9 cellular contexts compared by ENCODE assay signal in genomic region chr11:7252683-7253213, GRCh38. TPM values are rescaled to one million over a fixed set of nuclear protein-coding genes. Genes with fewer than 3 reads are reported as not detected.
DNase-seq lines count a peak whose midpoint lies in the region; ATAC-seq and TF ChIP-seq lines count a peak whose summit lies in the region.
"Had no signal": no experiment of that assay in that cellular context is flagged by ENCODE, and none has a peak within 500 bp of the region (broad histone marks: within the 10 kb centered on the region; RNA-seq: fewer than 3 reads in every experiment).

No MANE protein-coding gene starts in this region.

- H3K27me3 ChIP-seq in HUES48 (ENCODE audit: control insufficient read depth, insufficient read depth, low read length) (peaks cover 67% of the 10 kb centered on the region), gastrocnemius medialis (peaks cover 0 to 9% (median 0%) of the 10 kb centered on the region in 3 donors)

- no peak for DNase-seq in activated T-helper 2 cell treated with anti-CD3 and anti-CD28 coated beads, Interferon-gamma antibody, Interleukin-2, Interleukin-4, amounts not matched to agents 10 μg/mL and 5 μg/mL and 100 μg/mL, durations not matched to agents 14 hours and 24 hours and 36 hours (ENCODE audit: low spot score)
- DNase-seq in gastrocnemius medialis (no peak), AML-193 (lab: John Stamatoyannopoulos, UW) (no peak)
- no peak for DNase-seq in activated CD4-positive, CD25-positive, alpha-beta regulatory T cell (lab: John Stamatoyannopoulos, UW)
- DNase-seq: NCI-H1694 treated with DMSO at 0.1 percent for 48 hours had no signal

- H3K36me3 ChIP-seq in HUES48 (ENCODE audit: control insufficient read depth, insufficient read depth, low read length) (no peaks in the 10 kb centered on the region), gastrocnemius medialis (no peaks in the 10 kb centered on the region)

- ATAC-seq in gastrocnemius medialis, result no peak
- no peak for ATAC-seq in GM18502 (IDR thresholded peaks at IDR 0.05; ENCODE audit: poor library complexity, unreplicated experiment)
- ATAC-seq in HG03097 (IDR thresholded peaks at IDR 0.05; ENCODE audit: low FRiP score, unreplicated experiment), result no peak

- no peak overlapping the region for H3K27ac Mint-ChIP-seq in activated T-helper 2 cell treated with anti-CD3 and anti-CD28 coated beads, Interferon-gamma antibody, Interleukin-2, Interleukin-4, amounts not matched to agents 10 μg/mL and 5 μg/mL and 100 μg/mL, durations not matched to agents 14 hours and 24 hours and 36 hours

- no peaks in the 10 kb centered on the region for H3K36me3 Mint-ChIP-seq in activated T-helper 2 cell treated with anti-CD3 and anti-CD28 coated beads, Interferon-gamma antibody, Interleukin-2, Interleukin-4, amounts not matched to agents 10 μg/mL and 5 μg/mL and 100 μg/mL, durations not matched to agents 14 hours and 24 hours and 36 hours (ENCODE audit: low read depth)

- H3K4me1 ChIP-seq in HUES48 (ENCODE audit: control insufficient read depth, insufficient read depth, low read length) (peaks cover 14% of the 10 kb centered on the region; the same call in 1 of the 2 replicates), gastrocnemius medialis (peaks cover 8 to 13% of the 10 kb centered on the region in 2 donors)

- intact Hi-C loops in activated T-helper 2 cell treated with anti-CD3 and anti-CD28 coated beads, Interferon-gamma antibody, Interleukin-2, Interleukin-4, amounts not matched to agents 10 μg/mL and 5 μg/mL and 100 μg/mL, durations not matched to agents 14 hours and 24 hours and 36 hours (cut with micrococcal nuclease), result no loop called here
- intact Hi-C loops in gastrocnemius medialis (cut with DNase I; ENCODE audit: low total_unique reads), result no loop called here

- H3K9ac ChIP-seq in HUES48 (ENCODE audit: low read depth, low read length), result peak overlapping the region; percentile 39; the same call in 1 of the 2 replicates

- H3K4me1 Mint-ChIP-seq in activated T-helper 2 cell treated with anti-CD3 and anti-CD28 coated beads, Interferon-gamma antibody, Interleukin-2, Interleukin-4, amounts not matched to agents 10 μg/mL and 5 μg/mL and 100 μg/mL, durations not matched to agents 14 hours and 24 hours and 36 hours (ENCODE audit: low read depth), result peaks cover 2% of the 10 kb centered on the region

- no peak for TF ChIP-seq CTCF in gastrocnemius medialis (IDR thresholded peaks at IDR 0.05 in 4 of 5, conservative IDR thresholded peaks at IDR 0.05 in 1 of 5)

- H3K4me3 ChIP-seq in HUES48 (ENCODE audit: low read depth, low read length) (peak overlapping the region; percentile 86), iPS-18c (ENCODE audit: insufficient read depth, low read depth, low read length) (peak overlapping the region; percentile 77), gastrocnemius medialis (peak overlapping the region; percentile 53 to 61 (median 59))

- H3K4me3 Mint-ChIP-seq in activated T-helper 2 cell treated with anti-CD3 and anti-CD28 coated beads, Interferon-gamma antibody, Interleukin-2, Interleukin-4, amounts not matched to agents 10 μg/mL and 5 μg/mL and 100 μg/mL, durations not matched to agents 14 hours and 24 hours and 36 hours (ENCODE audit: low read depth), result peak overlapping the region; percentile 50

- no peak for TF ChIP-seq POLR2A in gastrocnemius medialis (IDR thresholded peaks at IDR 0.05)

- no peaks in the 10 kb centered on the region for H3K9me3 Mint-ChIP-seq in activated T-helper 2 cell treated with anti-CD3 and anti-CD28 coated beads, Interferon-gamma antibody, Interleukin-2, Interleukin-4, amounts not matched to agents 10 μg/mL and 5 μg/mL and 100 μg/mL, durations not matched to agents 14 hours and 24 hours and 36 hours

- peaks cover 50% of the 10 kb centered on the region for H3K27me3 Mint-ChIP-seq in activated T-helper 2 cell treated with anti-CD3 and anti-CD28 coated beads, Interferon-gamma antibody, Interleukin-2, Interleukin-4, amounts not matched to agents 10 μg/mL and 5 μg/mL and 100 μg/mL, durations not matched to agents 14 hours and 24 hours and 36 hours (ENCODE audit: low read depth)

- in situ Hi-C loops in gastrocnemius medialis (cut with MboI; ENCODE audit: low sequenced_read_pairs in 4 of 4), result no loop called here

- H3K27ac ChIP-seq in HUES48 (ENCODE audit: low read depth, low read length), result no peak overlapping the region
- H3K27ac ChIP-seq in gastrocnemius medialis, result no peak overlapping the region

- H3K9me3 ChIP-seq in HUES48 (ENCODE audit: control insufficient read depth, insufficient read depth, low read length) (no peaks in the 10 kb centered on the region), iPS-18c (ENCODE audit: control insufficient read depth, insufficient read depth, low read length) (no peaks in the 10 kb centered on the region), gastrocnemius medialis (no peaks in the 10 kb centered on the region)

RNA-seq across cellular contexts. Expression of gene SYT9, which starts 1.0 kb away (rescaled TPM):
- not detected in 2 replicates for total RNA-seq in activated T-helper 2 cell treated with anti-CD3 and anti-CD28 coated beads, Interferon-gamma antibody, Interleukin-2, Interleukin-4, amounts not matched to agents 10 μg/mL and 5 μg/mL and 100 μg/mL, durations not matched to agents 14 hours and 24 hours and 36 hours
- under 1 TPM in 1 of 4 donors, not detected in 3; 0.09 TPM for total RNA-seq in gastrocnemius medialis
